12 cellular contexts compared by ENCODE assay signal in the genomic region with DNA sequence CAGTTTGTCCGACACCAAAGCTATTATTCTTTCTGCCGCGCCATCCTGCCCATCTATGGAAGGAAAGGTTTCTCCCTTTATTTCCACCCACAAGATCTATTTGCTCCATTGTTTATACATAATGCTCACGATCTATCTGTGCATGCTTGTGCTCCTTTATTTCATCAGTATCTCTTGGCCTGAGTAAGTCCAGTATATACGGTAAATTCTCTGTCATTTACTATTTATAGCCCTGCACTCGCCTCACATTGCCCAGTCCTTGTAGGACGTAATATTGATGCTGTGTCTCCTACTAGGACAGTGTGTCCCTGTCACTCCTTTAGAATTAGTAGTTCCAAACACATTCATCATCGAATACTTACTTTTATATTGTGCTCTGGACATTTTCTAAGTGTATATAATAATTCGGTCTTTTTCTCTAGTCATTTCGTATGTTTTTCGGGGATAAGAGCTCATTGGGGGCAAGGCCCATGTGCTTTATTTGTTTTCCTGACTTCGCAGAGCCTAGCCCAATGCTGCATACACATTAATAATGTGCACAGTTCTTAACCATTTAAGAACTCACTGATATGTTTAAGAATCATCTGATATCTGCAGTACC. TPM values are rescaled to one million over a fixed set of nuclear protein-coding genes. Genes with fewer than 3 reads are reported as not detected.
DNase-seq lines count a peak whose midpoint lies in the region; ATAC-seq and TF ChIP-seq lines count a peak whose summit lies in the region.
"Had no signal": no experiment of that assay in that cellular context is flagged by ENCODE, and none has a peak within 500 bp of the region (broad histone marks: within the 10 kb centered on the region; RNA-seq: fewer than 3 reads in every experiment).

No MANE protein-coding gene starts in this region.

- no peaks in the 10 kb centered on the region for H3K36me3 ChIP-seq in spleen
- no peaks in the 10 kb centered on the region for H3K36me3 ChIP-seq in GM23248 (ENCODE audit: low read depth)
- H3K36me3 ChIP-seq: BE2C had no signal

- no peaks in the 10 kb centered on the region for H3K9me2 ChIP-seq in GM23248 (ENCODE audit: insufficient read depth)

- H3K27ac Mint-ChIP-seq in chondrocyte (ENCODE audit: unreplicated experiment), result peak overlapping the region; percentile 5
- H3K27ac Mint-ChIP-seq in stimulated activated memory B cell treated with anti-CD40 and anti-IgM and Interleukin-4, amounts not matched to agents 10 μg/mL and 1 μg/mL and 100 μg/mL, for 72 hours, result no peak overlapping the region

- WGBS in spleen, 5 donors, result 71 to 85% (median 77%) methylated on average over 12 of the region's 12 CpGs
- 81 to 85% methylated on average over 12 of the region's 12 CpGs for WGBS in GM23248 (ENCODE audit: low coverage in 1 of 2, low lambda C conversion rate in 2 of 2, missing lambda C conversion rate in 2 of 2), 2 experiments

- peaks cover 4 to 44% (median 39%) of the 10 kb centered on the region in 6 donors for H3K4me1 ChIP-seq in spleen
- peaks cover 5% of the 10 kb centered on the region; the same call in 1 of the 2 replicates for H3K4me1 ChIP-seq in GM23248 (ENCODE audit: insufficient read depth)
- H3K4me1 ChIP-seq: BE2C had no signal

- ATAC-seq in stimulated activated memory B cell treated with anti-CD40 and anti-IgM and Interleukin-4, amounts not matched to agents 10 μg/mL and 1 μg/mL and 100 μg/mL, for 72 hours, result no peak
- ATAC-seq in GM21529 (IDR thresholded peaks at IDR 0.05; ENCODE audit: unreplicated experiment), result no peak

- no peak for TF ChIP-seq POLR2A in spleen (IDR thresholded peaks at IDR 0.05)

- no peak overlapping the region for H2AFZ ChIP-seq in GM23248

- H3K4me1 Mint-ChIP-seq in chondrocyte (ENCODE audit: low read depth), result peaks cover 28% of the 10 kb centered on the region
- peaks cover 21% of the 10 kb centered on the region for H3K4me1 Mint-ChIP-seq in stimulated activated memory B cell treated with anti-CD40 and anti-IgM and Interleukin-4, amounts not matched to agents 10 μg/mL and 1 μg/mL and 100 μg/mL, for 72 hours

- H3K4me3 ChIP-seq in spleen (peak overlapping the region in 1 of 8 donors; percentile 15), GM23248 (no peak overlapping the region)

- no peaks in the 10 kb centered on the region for H3K27me3 Mint-ChIP-seq in chondrocyte (ENCODE audit: low read depth)
- peaks cover 49% of the 10 kb centered on the region for H3K27me3 Mint-ChIP-seq in stimulated activated memory B cell treated with anti-CD40 and anti-IgM and Interleukin-4, amounts not matched to agents 10 μg/mL and 1 μg/mL and 100 μg/mL, for 72 hours

- peaks cover 16% of the 10 kb centered on the region; the same call in 1 of the 2 replicates for H3F3A ChIP-seq in GM23248 (ENCODE audit: insufficient read depth)

- no peaks in the 10 kb centered on the region for H4K20me1 ChIP-seq in GM23248 (ENCODE audit: insufficient read depth)

- H3K9me3 ChIP-seq in spleen, result peaks cover 0 to 14% (median 8%) of the 10 kb centered on the region in 8 donors
- H3K9me3 ChIP-seq in GM23248 (ENCODE audit: low read depth), result no peaks in the 10 kb centered on the region
- H3K9me3 ChIP-seq: BE2C had no signal

- H3K27ac ChIP-seq in spleen (peak overlapping the region in 7 of 8 donors; percentile 15 to 93 (median 88)), GM23248 (no peak overlapping the region)
- H3K27ac ChIP-seq: epithelial cell of prostate had no signal

- H3K9me3 Mint-ChIP-seq in chondrocyte (ENCODE audit: low read depth), result peaks cover 11% of the 10 kb centered on the region
- H3K9me3 Mint-ChIP-seq in stimulated activated memory B cell treated with anti-CD40 and anti-IgM and Interleukin-4, amounts not matched to agents 10 μg/mL and 1 μg/mL and 100 μg/mL, for 72 hours, result peaks cover 9% of the 10 kb centered on the region

- no peak overlapping the region for H3K9ac ChIP-seq in GM23248

- in situ Hi-C loops in GM23248 (cut with MboI), result no loop called here

- DNase-seq in NCI-H526 (lab: John Stamatoyannopoulos, UW), result peak; percentile 64 to 68
- DNase-seq in chondrocyte (ENCODE audit: low spot score), result no peak
- DNase-seq in hepatic stellate cell (ENCODE audit: low spot score), result peak; percentile 74
- no peak for DNase-seq in spleen
- DNase-seq in COLO829 (ENCODE audit: low spot score), result no peak
- DNase-seq in GM23248, result no peak
- DNase-seq: amniotic stem cell, BE2C, T-helper 9 cell had no signal

- H3K4me3 Mint-ChIP-seq in chondrocyte (ENCODE audit: unreplicated experiment), result no peak overlapping the region
- no peak overlapping the region for H3K4me3 Mint-ChIP-seq in stimulated activated memory B cell treated with anti-CD40 and anti-IgM and Interleukin-4, amounts not matched to agents 10 μg/mL and 1 μg/mL and 100 μg/mL, for 72 hours

- no peak overlapping the region for H3K4me2 ChIP-seq in GM23248 (ENCODE audit: unreplicated experiment)

- intact Hi-C loops in spleen (cut with DNase I; ENCODE audit: low total_unique reads), result no loop called here

- no peaks in the 10 kb centered on the region for H3K36me3 Mint-ChIP-seq in chondrocyte (ENCODE audit: low read depth)
- H3K36me3 Mint-ChIP-seq in stimulated activated memory B cell treated with anti-CD40 and anti-IgM and Interleukin-4, amounts not matched to agents 10 μg/mL and 1 μg/mL and 100 μg/mL, for 72 hours, result no peaks in the 10 kb centered on the region

- peaks cover 0 to 32% (median 22%) of the 10 kb centered on the region in 7 donors for H3K27me3 ChIP-seq in spleen (replicated peaks in 1 of 7)
- no peaks in the 10 kb centered on the region for H3K27me3 ChIP-seq in GM23248 (replicated peaks; ENCODE audit: insufficient read depth)

- H3K79me2 ChIP-seq in GM23248 (ENCODE audit: insufficient read depth), result peaks cover 3% of the 10 kb centered on the region

- TF ChIP-seq CTCF in chondrocyte (IDR thresholded peaks at IDR 0.05) (no peak), spleen (IDR thresholded peaks at IDR 0.05 in 8 of 11, conservative IDR thresholded peaks at IDR 0.05 in 3 of 11) (no peak)

RNA-seq across cellular contexts. Expression of gene NID1, which starts 3.1 kb away (rescaled TPM):
- total RNA-seq in chondrocyte, result 73.0 to 102 TPM (median 99.1 TPM) in 3 replicates
- 100 to 1,000 TPM in 5 of 7 donors, 10 to 100 TPM in 2; 48.1 to 178 (median 101) TPM for total RNA-seq in spleen
- 10 to 100 TPM in 2 of 3 donors, 1 to 10 TPM in 1; 6.8 to 13.3 (median 12.9) TPM for polyA plus RNA-seq in spleen
- 73.6 and 77.7 TPM in 2 replicates for total RNA-seq in GM23248 (2014; rRNA removed; shearing (Covaris generic))
- 79.1 and 82.0 TPM in 2 replicates for polyA plus RNA-seq in GM23248 (2016; fragmentation: Nextera tagmentation; extraction: Ambion mirVana)

Comparison
In these comparisons a context has a peak if more than half of its experiments do, and no peak if none do; other contexts are left out.
1. DNase-seq: peak in NCI-H526 (2 of 2) and hepatic stellate cell (single experiment); none in chondrocyte (single experiment), spleen (single experiment), COLO829 (single experiment) and GM23248 (single experiment).